In the genomic region with DNA sequence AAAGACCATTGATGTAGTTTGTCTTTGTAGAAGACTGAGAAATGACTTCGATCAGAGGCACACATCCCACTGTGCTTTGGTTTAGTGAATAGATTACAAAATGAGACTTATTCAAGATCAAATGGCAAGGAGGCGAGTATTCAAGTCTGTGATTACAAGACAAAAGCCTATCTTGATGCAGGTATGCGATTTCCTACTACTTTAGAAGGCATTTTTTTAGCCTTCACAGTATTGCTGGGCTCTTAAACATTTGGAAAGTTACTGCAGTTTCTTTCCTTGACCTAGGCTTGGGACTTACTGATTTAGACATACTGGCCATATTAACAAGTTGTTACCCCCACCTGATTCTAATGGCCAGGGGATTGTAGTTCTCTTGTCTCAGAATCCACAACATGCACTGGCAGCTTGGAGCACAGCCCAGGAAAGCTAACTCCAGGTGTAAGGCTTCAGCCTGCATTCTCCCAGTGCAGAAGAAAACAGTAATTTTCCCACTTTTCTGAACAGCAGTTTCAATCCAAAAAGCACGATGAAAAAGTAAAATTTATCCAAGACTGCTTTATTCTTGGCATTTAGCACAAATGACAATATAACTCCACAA, we compare ENCODE assay signal across 18 cellular contexts.
"Had no signal": no experiment of that assay in that cellular context is flagged by ENCODE, and none has a peak within 500 bp of the region (broad histone marks: within the 10 kb centered on the region; RNA-seq: fewer than 3 reads in every experiment).

No MANE protein-coding gene starts in this region.

- H3K27ac Mint-ChIP-seq: activated B cell treated with CpG ODN at 0.5 μM for 24 hours; activated CD4-positive, alpha-beta memory T cell treated with anti-CD3 and anti-CD28 coated beads for 36 hours; activated CD8-positive, alpha-beta memory T cell treated with anti-CD3 and anti-CD28 coated beads, Interleukin-2, amount 10 ng/mL, durations not matched to agents 7 days and 5 days; activated naive CD8-positive, alpha-beta T cell; nephron progenitor cell; progenitor cell of endocrine pancreas; T-helper 2 cell treated with Interferon-gamma antibody and Interleukin-4, amounts not matched to agents 5 μg/mL and 100 μg/mL, for 36 hours had no signal

- H3K36me3 Mint-ChIP-seq: activated CD4-positive, alpha-beta memory T cell treated with anti-CD3 and anti-CD28 coated beads for 36 hours; activated CD8-positive, alpha-beta memory T cell treated with anti-CD3 and anti-CD28 coated beads, Interleukin-2, amount 10 ng/mL, durations not matched to agents 7 days and 5 days; activated naive CD8-positive, alpha-beta T cell had no signal

- H3K4me1 ChIP-seq: right atrium auricular region, tibial nerve had no signal

- H3K27me3 Mint-ChIP-seq: activated B cell treated with CpG ODN at 0.5 μM for 24 hours; activated CD4-positive, alpha-beta memory T cell treated with anti-CD3 and anti-CD28 coated beads for 36 hours; activated CD8-positive, alpha-beta memory T cell treated with anti-CD3 and anti-CD28 coated beads, Interleukin-2, amount 10 ng/mL, durations not matched to agents 7 days and 5 days; activated naive CD8-positive, alpha-beta T cell; progenitor cell of endocrine pancreas had no signal

- DNase-seq: activated B cell treated with CpG ODN at 0.5 μM for 24 hours; activated CD4-positive, alpha-beta memory T cell treated with anti-CD3 and anti-CD28 coated beads for 36 hours; activated CD4-positive, alpha-beta T cell treated with anti-CD3 and anti-CD28 coated beads for 4 hours; activated CD8-positive, alpha-beta memory T cell treated with anti-CD3 and anti-CD28 coated beads, Interleukin-2, amount 10 ng/mL, durations not matched to agents 7 days and 5 days; dermis blood vessel endothelial cell; effector memory CD4-positive, alpha-beta T cell; esophagus squamous epithelium; nephron progenitor cell; occipital lobe; stimulated activated CD4-positive, alpha-beta T cell treated with anti-CD3 and anti-CD28 coated beads, Interleukin-12 subunit alpha, Interleukin-12 subunit beta, amount 100 ng/mL, for 4 hours; stimulated activated CD4-positive, alpha-beta T cell treated with anti-CD3 and anti-CD28 coated beads, Interleukin-2, amount 100 ng/mL, for 24 hours; stimulated activated naive CD8-positive, alpha-beta T cell treated with anti-CD3 and anti-CD28 coated beads, Interleukin-15, Interleukin-2, amounts not matched to agents 100 U/mL and 50 U/mL, for 24 hours had no signal

- H3K27me3 ChIP-seq: cardiac muscle cell, esophagus squamous epithelium, right atrium auricular region, tibial nerve had no signal

- H3K9me3 Mint-ChIP-seq: activated CD4-positive, alpha-beta memory T cell treated with anti-CD3 and anti-CD28 coated beads for 36 hours; nephron progenitor cell had no signal

- H3K4me3 Mint-ChIP-seq: activated B cell treated with CpG ODN at 0.5 μM for 24 hours; activated CD4-positive, alpha-beta memory T cell treated with anti-CD3 and anti-CD28 coated beads for 36 hours; activated CD8-positive, alpha-beta memory T cell treated with anti-CD3 and anti-CD28 coated beads, Interleukin-2, amount 10 ng/mL, durations not matched to agents 7 days and 5 days; activated naive CD8-positive, alpha-beta T cell; nephron progenitor cell; T-helper 2 cell treated with Interferon-gamma antibody and Interleukin-4, amounts not matched to agents 5 μg/mL and 100 μg/mL, for 36 hours had no signal

- H3K36me3 ChIP-seq: cardiac muscle cell, esophagus squamous epithelium, right atrium auricular region, tibial nerve had no signal

- H3K27ac ChIP-seq: cardiac muscle cell, esophagus squamous epithelium, right atrium auricular region, tibial nerve had no signal

- ATAC-seq: activated CD8-positive, alpha-beta memory T cell treated with anti-CD3 and anti-CD28 coated beads, Interleukin-2, amount 10 ng/mL, durations not matched to agents 7 days and 5 days; stimulated activated naive CD8-positive, alpha-beta T cell treated with anti-CD3 and anti-CD28 coated beads, Interleukin-15, Interleukin-2, amounts not matched to agents 100 U/mL and 50 U/mL, for 24 hours had no signal

- H3K4me3 ChIP-seq: cardiac muscle cell, esophagus squamous epithelium, right atrium auricular region, tibial nerve had no signal

- H3K4me1 Mint-ChIP-seq: activated B cell treated with CpG ODN at 0.5 μM for 24 hours; activated CD8-positive, alpha-beta memory T cell treated with anti-CD3 and anti-CD28 coated beads, Interleukin-2, amount 10 ng/mL, durations not matched to agents 7 days and 5 days; nephron progenitor cell had no signal

- H3K9me3 ChIP-seq: esophagus squamous epithelium, right atrium auricular region, tibial nerve had no signal
